In genomic region chrX:152902502-152902820, GRCh38 we compare ENCODE assay signal across 17 cellular contexts. TPM values are rescaled to one million over a fixed set of nuclear protein-coding genes. Genes with fewer than 3 reads are reported as not detected.
DNase-seq lines count a peak whose midpoint lies in the region; ATAC-seq, FAIRE-seq and TF ChIP-seq lines count a peak whose summit lies in the region.
"Had no signal": no experiment of that assay in that cellular context is flagged by ENCODE, and none has a peak within 500 bp of the region (broad histone marks: within the 10 kb centered on the region; RNA-seq: fewer than 3 reads in every experiment).

No MANE protein-coding gene starts in this region.

- H3K27ac Mint-ChIP-seq in astrocyte (ENCODE audit: unreplicated experiment), result no peak overlapping the region
- H3K27ac Mint-ChIP-seq in activated T-helper 17 cell treated with anti-CD3 and anti-CD28 coated beads, Interleukin-2, amount 50 U/mL, for 72 hours, result no peak overlapping the region
- H3K27ac Mint-ChIP-seq: CD8-positive, alpha-beta memory T cell; GM23338 had no signal

- H3K9ac ChIP-seq in astrocyte (ENCODE audit: low read length) (no peak overlapping the region), kidney (ENCODE audit: low read length in 2 of 2) (no peak overlapping the region)
- H3K9ac ChIP-seq: BLaER1 had no signal

- H3K27me3 ChIP-seq in MG63, result no peaks in the 10 kb centered on the region
- no peaks in the 10 kb centered on the region for H3K27me3 ChIP-seq in astrocyte (ENCODE audit: insufficient read depth, low read length)
- H3K27me3 ChIP-seq in spleen (replicated peaks in 1 of 7), result peaks cover 0 to 51% (median 17%) of the 10 kb centered on the region in 7 donors

- H3K4me1 ChIP-seq in astrocyte (ENCODE audit: insufficient read depth, low read length) (peaks cover 34% of the 10 kb centered on the region), kidney (ENCODE audit: control insufficient read depth in 1 of 2, insufficient read depth in 1 of 2, low read depth in 1 of 2, low read length in 2 of 2) (peaks cover 0 to 2% of the 10 kb centered on the region in 2 donors), spleen (peaks cover 0 to 7% (median 0%) of the 10 kb centered on the region in 6 donors)

- H3K27ac ChIP-seq in astrocyte (ENCODE audit: low read depth, low read length) (peak overlapping the region; percentile 19), kidney (ENCODE audit: low read depth in 2 of 2, low read length in 2 of 2) (no peak overlapping the region), spleen (no peak overlapping the region)
- H3K27ac ChIP-seq: BLaER1 had no signal

- H3K4me3 Mint-ChIP-seq in astrocyte (ENCODE audit: unreplicated experiment), result no peak overlapping the region
- no peak overlapping the region for H3K4me3 Mint-ChIP-seq in activated T-helper 17 cell treated with anti-CD3 and anti-CD28 coated beads, Interleukin-2, amount 50 U/mL, for 72 hours
- H3K4me3 Mint-ChIP-seq: CD8-positive, alpha-beta memory T cell had no signal

- H3K4me3 ChIP-seq in MG63, result no peak overlapping the region
- H3K4me3 ChIP-seq in astrocyte (ENCODE audit: insufficient read depth, low read depth, low read length), result no peak overlapping the region
- no peak overlapping the region for H3K4me3 ChIP-seq in kidney (ENCODE audit: low read length in 2 of 2)
- no peak overlapping the region for H3K4me3 ChIP-seq in spleen
- H3K4me3 ChIP-seq: BLaER1, GM23338 had no signal

- ATAC-seq in GM21723 (IDR thresholded peaks at IDR 0.05; ENCODE audit: unreplicated experiment) (no peak), GM21528 (IDR thresholded peaks at IDR 0.05; ENCODE audit: low FRiP score, unreplicated experiment) (no peak)
- no peak for ATAC-seq in activated T-helper 17 cell treated with anti-CD3 and anti-CD28 coated beads, Interleukin-2, amount 50 U/mL, for 72 hours (replicated peaks)
- ATAC-seq: GM23338, HepG2 had no signal

- DNase-seq in MG63 (peak; percentile 51), astrocyte (ENCODE audit: low read depth) (no peak), kidney (peak; percentile 25), spleen (peak; percentile 25), DMS53 treated with DMSO at 0.1 percent for 48 hours (lab: John Stamatoyannopoulos, UW; ENCODE audit: unreplicated experiment) (no peak)
- DNase-seq: 8988T; AML-193; Caco-2; CD8-positive, alpha-beta memory T cell; GF-D8; H7 had no signal

- peaks cover 8% of the 10 kb centered on the region for H3K4me1 Mint-ChIP-seq in astrocyte (ENCODE audit: low read depth, unreplicated experiment)
- no peaks in the 10 kb centered on the region for H3K4me1 Mint-ChIP-seq in activated T-helper 17 cell treated with anti-CD3 and anti-CD28 coated beads, Interleukin-2, amount 50 U/mL, for 72 hours
- H3K4me1 Mint-ChIP-seq: CD8-positive, alpha-beta memory T cell had no signal

- H4K20me1 ChIP-seq in astrocyte (ENCODE audit: insufficient read depth, low read length), result no peaks in the 10 kb centered on the region

- no peak overlapping the region for H2AFZ ChIP-seq in astrocyte (ENCODE audit: low read depth, low read length)
- H2AFZ ChIP-seq: GM23338 had no signal

- no peak overlapping the region for H3K4me2 ChIP-seq in astrocyte (ENCODE audit: low read length)
- H3K4me2 ChIP-seq: BLaER1, GM23338 had no signal

- FAIRE-seq in astrocyte (lab: Jason Lieb, UNC) (no peak), kidney (lab: Jason Lieb, UNC) (no peak)
- FAIRE-seq: HepG2 had no signal

- intact Hi-C loops in kidney (cut with DNase I) (no loop called here), spleen (cut with DNase I; ENCODE audit: low total_unique reads) (no loop called here)

- TF ChIP-seq POLR2A in spleen (IDR thresholded peaks at IDR 0.05), result no peak

- H3K79me2 ChIP-seq in astrocyte (ENCODE audit: insufficient read depth, low read length), result no peaks in the 10 kb centered on the region

- no peak for TF ChIP-seq CTCF in astrocyte (IDR thresholded peaks at IDR 0.05; ENCODE audit: insufficient read depth, low read depth, low read length)
- TF ChIP-seq CTCF in kidney (IDR thresholded peaks at IDR 0.05; ENCODE audit: borderline replicate concordance, extremely low read depth, insufficient read depth), result no peak
- TF ChIP-seq CTCF in spleen (IDR thresholded peaks at IDR 0.05 in 8 of 11, conservative IDR thresholded peaks at IDR 0.05 in 3 of 11), result no peak

- H3K9me3 Mint-ChIP-seq in astrocyte (ENCODE audit: unreplicated experiment), result no peaks in the 10 kb centered on the region
- H3K9me3 Mint-ChIP-seq in activated T-helper 17 cell treated with anti-CD3 and anti-CD28 coated beads, Interleukin-2, amount 50 U/mL, for 72 hours, result no peaks in the 10 kb centered on the region
- H3K9me3 Mint-ChIP-seq: CD8-positive, alpha-beta memory T cell; GM23338 had no signal

- H3K36me3 ChIP-seq in MG63 (no peaks in the 10 kb centered on the region), astrocyte (ENCODE audit: insufficient read depth, low read length) (no peaks in the 10 kb centered on the region), kidney (ENCODE audit: control insufficient read depth in 1 of 2, insufficient read depth in 2 of 2, low read length in 2 of 2) (no peaks in the 10 kb centered on the region), spleen (no peaks in the 10 kb centered on the region)
- H3K36me3 ChIP-seq: BLaER1 had no signal

- H3K9me3 ChIP-seq in MG63 (no peaks in the 10 kb centered on the region), astrocyte (ENCODE audit: insufficient read depth, low read depth, low read length) (no peaks in the 10 kb centered on the region), kidney (ENCODE audit: control insufficient read depth in 1 of 2, low read length in 2 of 2) (no peaks in the 10 kb centered on the region), spleen (no peaks in the 10 kb centered on the region)
- H3K9me3 ChIP-seq: BLaER1, Caco-2 had no signal

- H3K36me3 Mint-ChIP-seq in astrocyte (ENCODE audit: low read depth, unreplicated experiment), result no peaks in the 10 kb centered on the region
- H3K36me3 Mint-ChIP-seq in activated T-helper 17 cell treated with anti-CD3 and anti-CD28 coated beads, Interleukin-2, amount 50 U/mL, for 72 hours (ENCODE audit: low read depth), result no peaks in the 10 kb centered on the region
- H3K36me3 Mint-ChIP-seq: CD8-positive, alpha-beta memory T cell had no signal

- H3K27me3 Mint-ChIP-seq in astrocyte (ENCODE audit: low read depth, unreplicated experiment), result no peaks in the 10 kb centered on the region
- H3K27me3 Mint-ChIP-seq in activated T-helper 17 cell treated with anti-CD3 and anti-CD28 coated beads, Interleukin-2, amount 50 U/mL, for 72 hours, result peaks cover 3% of the 10 kb centered on the region

- 82 to 99% (median 89%) methylated on average over 4 of the region's 4 CpGs; no CpG with 5 or more reads in 1 of the 5 donors for WGBS in spleen, 5 donors

RNA-seq across cellular contexts. Expression of gene ZNF185, which starts 4.6 kb away (rescaled TPM):
- total RNA-seq in MG63 (2014; rRNA removed; shearing (Covaris generic); ENCODE audit: low replicate concordance), result 0.63 and 2.4 TPM in 2 replicates
- total RNA-seq in astrocyte (7.8 and 16.2 TPM in 2 replicates), kidney (24.3 TPM), spleen (10 to 100 TPM in 3 of 7 donors, 1 to 10 TPM in 4; 6.6 to 13.8 (median 8.3) TPM)
- polyA plus RNA-seq in kidney (ENCODE audit: insufficient read depth, low read depth, low replicate concordance) (12.0 TPM), spleen (1 to 10 TPM; 2.0 to 2.7 (median 2.4) TPM)
- total RNA-seq in activated T-helper 17 cell treated with anti-CD3 and anti-CD28 coated beads, Interleukin-2, amount 50 U/mL, for 72 hours, result 1 to 10 TPM; 2.3 TPM

Comparison
In these comparisons a context has a peak if more than half of its experiments do, and no peak if none do; other contexts are left out.
1. DNase-seq: peak in MG63 (single experiment), kidney (single experiment) and spleen (single experiment); none in astrocyte (single experiment) and DMS53 treated with DMSO at 0.1 percent for 48 hours (single experiment).